In genomic region chr20:1528811-1529210, GRCh38 we compare ENCODE assay signal across 24 cellular contexts. TPM values are rescaled to one million over a fixed set of nuclear protein-coding genes. Genes with fewer than 3 reads are reported as not detected.
DNase-seq lines count a peak whose midpoint lies in the region; ATAC-seq and TF ChIP-seq lines count a peak whose summit lies in the region.
"Had no signal": no experiment of that assay in that cellular context is flagged by ENCODE, and none has a peak within 500 bp of the region (broad histone marks: within the 10 kb centered on the region; RNA-seq: fewer than 3 reads in every experiment).

No MANE protein-coding gene starts in this region.

- 9% methylated on average over 1 of the region's 1 CpG for WGBS in mammary epithelial cell (ENCODE audit: low coverage, missing lambda C conversion rate)
- no CpG with 5 or more reads among the region's 1 CpG for WGBS in trophoblast cell (ENCODE audit: extremely low coverage, insufficient coverage, insufficient read length)

- H2BK120ac ChIP-seq in trophoblast cell (ENCODE audit: insufficient read depth, low read length, poor library complexity), result no peak overlapping the region

- in situ Hi-C loops in mammary epithelial cell (cut with MboI; ENCODE audit: low sequenced_read_pairs in 2 of 2) (loop anchor here in 1 of 2 donors (25.0 kb wide), 1 partner anchor 108 kb away; no protein-coding TSS in a partner anchor), G401 (cut with HindIII; ENCODE audit: low sequenced_read_pairs) (no loop called here)

- intact Hi-C loops in activated CD4-positive, alpha-beta T cell treated with anti-CD3 and anti-CD28 coated beads, Interleukin-2, amount 10 ng/mL, durations not matched to agents 24 days and 14 days (cut with micrococcal nuclease), result no loop called here
- intact Hi-C loops in activated CD4-positive, alpha-beta T cell treated with anti-CD3 and anti-CD28 coated beads for 36 hours (cut with DNase I, micrococcal nuclease), result no loop called here
- intact Hi-C loops in mammary epithelial cell (cut with micrococcal nuclease), result no loop called here

- peaks cover 7% of the 10 kb centered on the region for H3K27me3 Mint-ChIP-seq in activated CD4-positive, alpha-beta T cell treated with anti-CD3 and anti-CD28 coated beads, Interleukin-2, amount 10 ng/mL, durations not matched to agents 24 days and 14 days
- H3K27me3 Mint-ChIP-seq in activated CD4-positive, alpha-beta T cell treated with anti-CD3 and anti-CD28 coated beads for 36 hours, result peaks cover 2% of the 10 kb centered on the region
- peaks cover 30 to 42% of the 10 kb centered on the region in 2 donors for H3K27me3 Mint-ChIP-seq in effector memory CD8-positive, alpha-beta T cell

- no peak overlapping the region for H4K91ac ChIP-seq in trophoblast cell (ENCODE audit: low read depth, low read length)

- H3K27ac Mint-ChIP-seq in activated CD4-positive, alpha-beta T cell treated with anti-CD3 and anti-CD28 coated beads, Interleukin-2, amount 10 ng/mL, durations not matched to agents 24 days and 14 days, result no peak overlapping the region
- no peak overlapping the region for H3K27ac Mint-ChIP-seq in activated CD4-positive, alpha-beta T cell treated with anti-CD3 and anti-CD28 coated beads for 36 hours
- H3K27ac Mint-ChIP-seq in effector memory CD8-positive, alpha-beta T cell, result no peak overlapping the region
- H3K27ac Mint-ChIP-seq: IgD-negative memory B cell; naive thymus-derived CD4-positive, alpha-beta T cell had no signal

- no peak overlapping the region for H3K4me2 ChIP-seq in mammary epithelial cell (ENCODE audit: insufficient read depth, low read depth, low read length)
- no peak overlapping the region for H3K4me2 ChIP-seq in trophoblast cell (ENCODE audit: low read length)

- no TSS peak for BruUV-seq in mammary epithelial cell (replicated peaks; lab: Mats Ljungman, UMichigan)

- H3K14ac ChIP-seq in trophoblast cell (ENCODE audit: low read length), result no peak overlapping the region

- H3K4me3 Mint-ChIP-seq in activated CD4-positive, alpha-beta T cell treated with anti-CD3 and anti-CD28 coated beads, Interleukin-2, amount 10 ng/mL, durations not matched to agents 24 days and 14 days, result no peak overlapping the region
- H3K4me3 Mint-ChIP-seq in activated CD4-positive, alpha-beta T cell treated with anti-CD3 and anti-CD28 coated beads for 36 hours, result no peak overlapping the region
- no peak overlapping the region for H3K4me3 Mint-ChIP-seq in effector memory CD8-positive, alpha-beta T cell
- H3K4me3 Mint-ChIP-seq: central memory CD8-positive, alpha-beta T cell; naive thymus-derived CD4-positive, alpha-beta T cell had no signal

- H4K8ac ChIP-seq in trophoblast cell (ENCODE audit: low read depth, low read length), result no peak overlapping the region

- dilution Hi-C loops in mammary epithelial cell (cut with HindIII; ENCODE audit: low sequenced_read_pairs), result loop anchor here (25.0 kb wide), 1 partner anchor 108 kb away; no protein-coding TSS in a partner anchor

- no peaks in the 10 kb centered on the region for H3K4me1 Mint-ChIP-seq in activated CD4-positive, alpha-beta T cell treated with anti-CD3 and anti-CD28 coated beads, Interleukin-2, amount 10 ng/mL, durations not matched to agents 24 days and 14 days
- peaks cover 3% of the 10 kb centered on the region for H3K4me1 Mint-ChIP-seq in activated CD4-positive, alpha-beta T cell treated with anti-CD3 and anti-CD28 coated beads for 36 hours
- no peaks in the 10 kb centered on the region for H3K4me1 Mint-ChIP-seq in effector memory CD8-positive, alpha-beta T cell (ENCODE audit: low read depth in 2 of 2)
- H3K4me1 Mint-ChIP-seq: central memory CD8-positive, alpha-beta T cell had no signal

- H2BK5ac ChIP-seq in trophoblast cell (ENCODE audit: low read depth, low read length, poor library complexity), result no peak overlapping the region

- H2AK5ac ChIP-seq in trophoblast cell (ENCODE audit: low read length), result no peak overlapping the region

- H3K4me3 ChIP-seq in mammary epithelial cell (replicated peaks in 1 of 3; ENCODE audit: insufficient read depth in 1 of 3, low read depth in 2 of 3, low read length in 3 of 3) (no peak overlapping the region), trophoblast cell (ENCODE audit: low read depth, low read length) (no peak overlapping the region)
- H3K4me3 ChIP-seq: SJCRH30, upper lobe of left lung had no signal

- H2BK12ac ChIP-seq in trophoblast cell (ENCODE audit: low read length), result no peak overlapping the region

- H3K36me3 ChIP-seq in mammary epithelial cell (ENCODE audit: insufficient read depth, low read length) (no peaks in the 10 kb centered on the region), trophoblast cell (ENCODE audit: control insufficient read depth in 1 of 2, insufficient read depth in 2 of 2, low read length in 2 of 2) (no peaks in the 10 kb centered on the region)
- H3K36me3 ChIP-seq: BE2C, SJCRH30, upper lobe of left lung had no signal

- peak; percentile 7 for DNase-seq in activated CD4-positive, alpha-beta T cell treated with anti-CD3 and anti-CD28 coated beads, Interleukin-2, amount 10 ng/mL, durations not matched to agents 24 days and 14 days
- DNase-seq in activated CD4-positive, alpha-beta T cell treated with anti-CD3 and anti-CD28 coated beads for 36 hours, result no peak
- DNase-seq in NCI-H226, result peak; percentile 39
- peak; percentile 60 for DNase-seq in mammary epithelial cell
- peak; percentile 73 to 91 for DNase-seq in trophoblast cell
- DNase-seq in effector memory CD8-positive, alpha-beta T cell, result no peak
- DNase-seq in AG08395 (ENCODE audit: low spot score), result no peak
- no peak for DNase-seq in G401 (ENCODE audit: low spot score)
- DNase-seq: activated naive CD4-positive, alpha-beta T cell treated with anti-CD3 and anti-CD28 coated beads, Interleukin-2, amount 50 U/mL, for 16 hours; aorta; BE2C; Caco-2; DND-41; naive thymus-derived CD4-positive, alpha-beta T cell; NCI-H526 treated with DMSO at 0.1 percent for 48 hours; SJCRH30; T-helper 1 cell had no signal

- no peak for ATAC-seq in activated CD4-positive, alpha-beta T cell treated with anti-CD3 and anti-CD28 coated beads for 36 hours
- ATAC-seq in effector memory CD8-positive, alpha-beta T cell (replicated peaks), result no peak
- ATAC-seq: naive thymus-derived CD4-positive, alpha-beta T cell had no signal

- H3K27ac ChIP-seq in mammary epithelial cell (ENCODE audit: insufficient read depth, low read depth, low read length) (no peak overlapping the region), trophoblast cell (ENCODE audit: low read depth, low read length) (no peak overlapping the region)
- H3K27ac ChIP-seq: epithelial cell of prostate, SJCRH30, upper lobe of left lung had no signal

- no peaks in the 10 kb centered on the region for H3K4me1 ChIP-seq in mammary epithelial cell (ENCODE audit: insufficient read depth, low read length)
- no peaks in the 10 kb centered on the region for H3K4me1 ChIP-seq in trophoblast cell (ENCODE audit: control insufficient read depth in 1 of 2, insufficient read depth in 2 of 2, low read length in 2 of 2)
- H3K4me1 ChIP-seq: BE2C, Caco-2, SJCRH30, upper lobe of left lung had no signal

- CTCF ChIA-PET in activated CD4-positive, alpha-beta T cell treated with anti-CD3 and anti-CD28 coated beads for 36 hours (lab: Charles Lee), result interaction anchor here (0.5 to 2.3 kb wide), 5 partner anchors 9 to 34 kb away, joined by 3 to 5 read pairs (median 3); no protein-coding TSS in a partner anchor
- CTCF ChIA-PET in mammary epithelial cell (lab: Charles Lee; ENCODE audit: low non-redundant PET), result no interaction called here

- H3K36me3 Mint-ChIP-seq in activated CD4-positive, alpha-beta T cell treated with anti-CD3 and anti-CD28 coated beads, Interleukin-2, amount 10 ng/mL, durations not matched to agents 24 days and 14 days (ENCODE audit: low read depth), result no peaks in the 10 kb centered on the region
- no peaks in the 10 kb centered on the region for H3K36me3 Mint-ChIP-seq in activated CD4-positive, alpha-beta T cell treated with anti-CD3 and anti-CD28 coated beads for 36 hours (ENCODE audit: low read depth)
- H3K36me3 Mint-ChIP-seq in effector memory CD8-positive, alpha-beta T cell (ENCODE audit: insufficient read depth), result no peaks in the 10 kb centered on the region
- H3K36me3 Mint-ChIP-seq: IgD-negative memory B cell; naive thymus-derived CD4-positive, alpha-beta T cell had no signal

- no peaks in the 10 kb centered on the region for H3K27me3 ChIP-seq in mammary epithelial cell (ENCODE audit: insufficient read depth, low read length)
- H3K27me3 ChIP-seq in trophoblast cell (ENCODE audit: insufficient read depth, low read length), result no peaks in the 10 kb centered on the region
- H3K27me3 ChIP-seq: BE2C, upper lobe of left lung had no signal

- no peak overlapping the region for H3K18ac ChIP-seq in trophoblast cell (ENCODE audit: low read length)

- H3K79me1 ChIP-seq in trophoblast cell (ENCODE audit: low read length), result no peaks in the 10 kb centered on the region

- no peak overlapping the region for H3K23ac ChIP-seq in trophoblast cell (ENCODE audit: low read length)

- no peak overlapping the region for H3K4ac ChIP-seq in trophoblast cell (ENCODE audit: low read depth, low read length)

- H3K9ac ChIP-seq in mammary epithelial cell (ENCODE audit: insufficient read depth, low read length) (no peak overlapping the region), trophoblast cell (ENCODE audit: low read length) (no peak overlapping the region)

- H4K20me1 ChIP-seq in mammary epithelial cell (ENCODE audit: insufficient read depth, low read length), result no peaks in the 10 kb centered on the region

- no peaks in the 10 kb centered on the region for H3K79me2 ChIP-seq in mammary epithelial cell (ENCODE audit: insufficient read depth, low read length)
- H3K79me2 ChIP-seq in trophoblast cell (ENCODE audit: control insufficient read depth, insufficient read depth, low read length, poor library complexity), result no peaks in the 10 kb centered on the region

- H3K9me3 ChIP-seq in mammary epithelial cell (replicated peaks; ENCODE audit: insufficient read depth, low read length), result no peaks in the 10 kb centered on the region
- no peaks in the 10 kb centered on the region for H3K9me3 ChIP-seq in trophoblast cell (ENCODE audit: insufficient read depth, low read depth, low read length)
- H3K9me3 ChIP-seq: BE2C, Caco-2, SJCRH30, upper lobe of left lung had no signal

- H2AFZ ChIP-seq in mammary epithelial cell (ENCODE audit: low read depth, low read length) (no peak overlapping the region), trophoblast cell (ENCODE audit: insufficient read depth, low read length, poor library complexity) (no peak overlapping the region)

- no peak for TF ChIP-seq CTCF in mammary epithelial cell (conservative IDR thresholded peaks at IDR 0.05 in 1 of 2, IDR thresholded peaks at IDR 0.05 in 1 of 2; ENCODE audit: extremely low read depth in 1 of 2, insufficient read depth in 1 of 2, low read depth in 1 of 2, low read length in 2 of 2)

- H3K9me3 Mint-ChIP-seq in activated CD4-positive, alpha-beta T cell treated with anti-CD3 and anti-CD28 coated beads, Interleukin-2, amount 10 ng/mL, durations not matched to agents 24 days and 14 days, result no peaks in the 10 kb centered on the region
- H3K9me3 Mint-ChIP-seq in activated CD4-positive, alpha-beta T cell treated with anti-CD3 and anti-CD28 coated beads for 36 hours (ENCODE audit: low read depth), result peaks cover 4% of the 10 kb centered on the region
- no peaks in the 10 kb centered on the region for H3K9me3 Mint-ChIP-seq in effector memory CD8-positive, alpha-beta T cell
- H3K9me3 Mint-ChIP-seq: central memory CD8-positive, alpha-beta T cell had no signal

- no peak overlapping the region for H4K12ac ChIP-seq in trophoblast cell (ENCODE audit: low read depth, low read length)

- POLR2A ChIA-PET in activated CD4-positive, alpha-beta T cell treated with anti-CD3 and anti-CD28 coated beads for 36 hours (lab: Charles Lee), result no interaction called here

RNA-seq across cellular contexts. Expression of gene SIRPD, which starts 28.7 kb away (rescaled TPM):
- total RNA-seq in activated CD4-positive, alpha-beta T cell treated with anti-CD3 and anti-CD28 coated beads, Interleukin-2, amount 10 ng/mL, durations not matched to agents 24 days and 14 days, result not detected in 2 replicates
- total RNA-seq in activated CD4-positive, alpha-beta T cell treated with anti-CD3 and anti-CD28 coated beads for 36 hours, result not detected
- not detected for total RNA-seq in mammary epithelial cell
- not detected for polyA plus RNA-seq in mammary epithelial cell
- not detected for polyA minus RNA-seq in mammary epithelial cell
- not detected in 2 replicates for polyA plus RNA-seq in trophoblast cell (2013)
- not detected in 2 replicates for total RNA-seq in G401 (2014; rRNA removed; shearing (Covaris generic))
- total RNA-seq: activated CD8-positive, alpha-beta memory T cell treated with anti-CD3 and anti-CD28 coated beads for 36 hours; Caco-2; M059J; OCI-LY7; SJCRH30 had no signal
- polyA plus RNA-seq: aorta; IgD-negative memory B cell; naive thymus-derived CD4-positive, alpha-beta T cell had no signal

RNA-seq across cellular contexts. Expression of gene SIRPB2, which starts 37.6 kb away (rescaled TPM):
- total RNA-seq in activated CD4-positive, alpha-beta T cell treated with anti-CD3 and anti-CD28 coated beads, Interleukin-2, amount 10 ng/mL, durations not matched to agents 24 days and 14 days, result not detected in 2 replicates
- not detected for total RNA-seq in activated CD4-positive, alpha-beta T cell treated with anti-CD3 and anti-CD28 coated beads for 36 hours
- 1 to 10 TPM in 1 of 2 donors, under 1 TPM in 1; 0.33 to 5.5 TPM for total RNA-seq in mammary epithelial cell
- polyA plus RNA-seq in mammary epithelial cell, result 2.4 TPM
- 18.5 TPM for polyA minus RNA-seq in mammary epithelial cell
- polyA plus RNA-seq in trophoblast cell (2013), result 0.83 and 1.1 TPM in 2 replicates
- total RNA-seq in G401 (2014; rRNA removed; shearing (Covaris generic)), result not detected in 2 replicates
- total RNA-seq: activated CD8-positive, alpha-beta memory T cell treated with anti-CD3 and anti-CD28 coated beads for 36 hours; Caco-2; OCI-LY7; SJCRH30 had no signal

Comparison
In these comparisons a context has a peak if more than half of its experiments do, and no peak if none do; other contexts are left out.
1. DNase-seq: peak in activated CD4-positive, alpha-beta T cell treated with anti-CD3 and anti-CD28 coated beads, Interleukin-2, amount 10 ng/mL, durations not matched to agents 24 days and 14 days (single experiment), NCI-H226 (single experiment), mammary epithelial cell (single experiment) and trophoblast cell (2 of 2); none in activated CD4-positive, alpha-beta T cell treated with anti-CD3 and anti-CD28 coated beads for 36 hours (single experiment), effector memory CD8-positive, alpha-beta T cell (0 of 3), AG08395 (single experiment) and G401 (single experiment).